In the genomic region with DNA sequence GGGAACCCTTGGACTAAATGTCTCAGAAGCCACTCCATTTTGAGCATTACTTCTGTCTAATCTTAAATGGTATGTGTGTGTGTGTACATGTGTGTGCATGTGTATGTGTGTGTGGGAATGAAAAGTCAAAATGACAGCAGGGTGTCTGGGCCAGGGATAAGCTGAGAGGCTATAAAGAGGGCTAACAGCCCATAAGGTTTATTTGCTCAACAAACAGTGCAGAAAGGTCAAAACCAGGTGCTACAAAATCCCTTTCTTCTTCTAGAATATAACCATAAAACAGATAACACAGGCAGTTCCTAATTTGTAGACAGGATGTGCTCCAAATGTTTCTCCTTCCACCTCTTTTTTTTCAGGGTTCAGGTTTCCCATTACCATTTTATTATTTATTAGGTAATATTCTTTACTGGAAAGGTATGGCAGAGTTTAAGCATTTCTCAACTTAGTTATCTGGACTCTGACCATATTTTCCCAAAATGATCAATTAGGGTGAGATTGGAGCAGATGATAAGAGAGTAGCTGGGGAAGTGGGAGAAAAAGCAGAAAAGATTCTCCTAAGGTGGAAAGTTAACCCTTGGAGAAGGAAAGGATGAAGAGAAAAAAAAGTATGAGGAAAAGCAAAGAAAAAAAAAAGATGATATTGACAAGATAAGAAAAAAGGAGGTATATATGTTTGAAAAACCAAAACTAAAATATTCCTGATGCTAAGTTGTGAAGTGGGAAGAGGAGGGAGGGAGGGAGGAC, we compare ENCODE assay signal across 10 cellular contexts. TPM values are rescaled to one million over a fixed set of nuclear protein-coding genes. Genes with fewer than 3 reads are reported as not detected.
DNase-seq lines count a peak whose midpoint lies in the region; ATAC-seq and TF ChIP-seq lines count a peak whose summit lies in the region.
"Had no signal": no experiment of that assay in that cellular context is flagged by ENCODE, and none has a peak within 500 bp of the region (broad histone marks: within the 10 kb centered on the region; RNA-seq: fewer than 3 reads in every experiment).

No MANE protein-coding gene starts in this region.

- no peak overlapping the region for H3K4me3 ChIP-seq in coronary artery

- TF ChIP-seq CTCF in coronary artery (IDR thresholded peaks at IDR 0.05): no peak

- H3K27ac Mint-ChIP-seq in activated T-cell treated with anti-CD3 and anti-CD28 coated beads, Interleukin-2, amount 50 U/mL, for 72 hours: peak overlapping the region; percentile 99
- peak overlapping the region; percentile 98 to 100 (median 100) for H3K27ac Mint-ChIP-seq in immature natural killer cell
- peak overlapping the region; percentile 81 for H3K27ac Mint-ChIP-seq in stimulated activated naive B cell treated with anti-CD40 and anti-IgM and Interleukin-4, amounts not matched to agents 10 μg/mL and 1 μg/mL and 100 μg/mL, for 72 hours

- peaks cover 13 to 36% of the 10 kb centered on the region in 2 donors for H3K36me3 Mint-ChIP-seq in activated T-cell treated with anti-CD3 and anti-CD28 coated beads, Interleukin-2, amount 50 U/mL, for 72 hours (ENCODE audit: insufficient read depth in 2 of 2)
- peaks cover 30 to 58% (median 41%) of the 10 kb centered on the region in 3 donors for H3K36me3 Mint-ChIP-seq in immature natural killer cell
- H3K36me3 Mint-ChIP-seq in stimulated activated naive B cell treated with anti-CD40 and anti-IgM and Interleukin-4, amounts not matched to agents 10 μg/mL and 1 μg/mL and 100 μg/mL, for 72 hours: peaks cover 44 to 74% of the 10 kb centered on the region in 2 donors

- no peak for ATAC-seq in activated T-cell treated with anti-CD3 and anti-CD28 coated beads, Interleukin-2, amount 50 U/mL, for 72 hours (replicated peaks in 1 of 2)
- ATAC-seq in stimulated activated naive B cell treated with anti-CD40 and anti-IgM and Interleukin-4, amounts not matched to agents 10 μg/mL and 1 μg/mL and 100 μg/mL, for 72 hours (replicated peaks): no peak

- H3K4me3 Mint-ChIP-seq in activated T-cell treated with anti-CD3 and anti-CD28 coated beads, Interleukin-2, amount 50 U/mL, for 72 hours: no peak overlapping the region
- H3K4me3 Mint-ChIP-seq in immature natural killer cell: peak overlapping the region in 4 of 5 donors; percentile 2 to 87 (median 61)
- H3K4me3 Mint-ChIP-seq in stimulated activated naive B cell treated with anti-CD40 and anti-IgM and Interleukin-4, amounts not matched to agents 10 μg/mL and 1 μg/mL and 100 μg/mL, for 72 hours: no peak overlapping the region

- no peak for DNase-seq in activated T-cell treated with anti-CD3 and anti-CD28 coated beads, Interleukin-2, amount 50 U/mL, for 72 hours
- DNase-seq in activated T-cell treated with anti-CD3 and anti-CD28 coated beads, Interleukin-2, amount 50 U/mL, for 48 hours: no peak
- peak; percentile 50 for DNase-seq in NCI-H524 treated with DMSO at 0.1 percent for 48 hours (lab: John Stamatoyannopoulos, UW)
- no peak for DNase-seq in immature natural killer cell
- DNase-seq in stimulated activated naive B cell treated with anti-CD40 and anti-IgM and Interleukin-4, amounts not matched to agents 10 μg/mL and 1 μg/mL and 100 μg/mL, for 72 hours: no peak
- no peak for DNase-seq in coronary artery (ENCODE audit: low spot score)
- DNase-seq in retina: no peak
- no peak for DNase-seq in AG20443 (ENCODE audit: low spot score)
- DNase-seq: cortex of kidney, SIG-M5 had no signal

- no peaks in the 10 kb centered on the region for H3K9me3 Mint-ChIP-seq in activated T-cell treated with anti-CD3 and anti-CD28 coated beads, Interleukin-2, amount 50 U/mL, for 72 hours
- H3K9me3 Mint-ChIP-seq in immature natural killer cell: no peaks in the 10 kb centered on the region
- no peaks in the 10 kb centered on the region for H3K9me3 Mint-ChIP-seq in stimulated activated naive B cell treated with anti-CD40 and anti-IgM and Interleukin-4, amounts not matched to agents 10 μg/mL and 1 μg/mL and 100 μg/mL, for 72 hours

- no peaks in the 10 kb centered on the region for H3K27me3 Mint-ChIP-seq in activated T-cell treated with anti-CD3 and anti-CD28 coated beads, Interleukin-2, amount 50 U/mL, for 72 hours (ENCODE audit: low read depth)
- peaks cover 23 to 43% (median 25%) of the 10 kb centered on the region in 3 donors for H3K27me3 Mint-ChIP-seq in immature natural killer cell (ENCODE audit: low read depth in 3 of 3)
- H3K27me3 Mint-ChIP-seq in stimulated activated naive B cell treated with anti-CD40 and anti-IgM and Interleukin-4, amounts not matched to agents 10 μg/mL and 1 μg/mL and 100 μg/mL, for 72 hours: no peaks in the 10 kb centered on the region

- peak overlapping the region in 1 of 2 donors; percentile 14 for H3K27ac ChIP-seq in coronary artery

- peaks cover 45% of the 10 kb centered on the region for H3K4me1 Mint-ChIP-seq in activated T-cell treated with anti-CD3 and anti-CD28 coated beads, Interleukin-2, amount 50 U/mL, for 72 hours (ENCODE audit: low read depth)
- peaks cover 88 to 90% of the 10 kb centered on the region in 2 donors for H3K4me1 Mint-ChIP-seq in immature natural killer cell
- H3K4me1 Mint-ChIP-seq in stimulated activated naive B cell treated with anti-CD40 and anti-IgM and Interleukin-4, amounts not matched to agents 10 μg/mL and 1 μg/mL and 100 μg/mL, for 72 hours: peaks cover 66 to 86% of the 10 kb centered on the region in 2 donors

RNA-seq across cellular contexts. Expression of a gene that starts 35.5 kb away (rescaled TPM):
- 10 to 100 TPM; 72.2 to 91.9 TPM for total RNA-seq in activated T-cell treated with anti-CD3 and anti-CD28 coated beads, Interleukin-2, amount 50 U/mL, for 72 hours
- polyA plus RNA-seq in immature natural killer cell: 10 to 100 TPM; 21.7 to 49.2 (median 44.2) TPM

RNA-seq across cellular contexts. Expression of a gene that starts 55.2 kb away (rescaled TPM):
- total RNA-seq in activated T-cell treated with anti-CD3 and anti-CD28 coated beads, Interleukin-2, amount 50 U/mL, for 72 hours: 10 to 100 TPM; 23.4 to 27.6 TPM
- 10 to 100 TPM; 15.5 to 35.7 (median 22.5) TPM for polyA plus RNA-seq in immature natural killer cell

Comparison
In these comparisons a context has a peak if more than half of its experiments do, and no peak if none do; other contexts are left out.
1. H3K4me3 Mint-ChIP-seq: peak in immature natural killer cell (4 of 5); none in activated T-cell treated with anti-CD3 and anti-CD28 coated beads, Interleukin-2, amount 50 U/mL, for 72 hours (0 of 2) and stimulated activated naive B cell treated with anti-CD40 and anti-IgM and Interleukin-4, amounts not matched to agents 10 μg/mL and 1 μg/mL and 100 μg/mL, for 72 hours (0 of 2).
2. Peak in every context shown above with its lines, with median percentiles within 50 percentile points of each other: H3K27ac Mint-ChIP-seq.